Comparison of ENCODE assay signal across 18 cellular contexts in genomic region chr3:15591928-15592327, GRCh38. TPM values are rescaled to one million over a fixed set of nuclear protein-coding genes. Genes with fewer than 3 reads are reported as not detected.
DNase-seq lines count a peak whose midpoint lies in the region; ATAC-seq, FAIRE-seq and TF ChIP-seq lines count a peak whose summit lies in the region.
"Had no signal": no experiment of that assay in that cellular context is flagged by ENCODE, and none has a peak within 500 bp of the region (broad histone marks: within the 10 kb centered on the region; RNA-seq: fewer than 3 reads in every experiment).

No MANE protein-coding gene starts in this region.

- CTCF ChIA-PET in activated CD8-positive, alpha-beta T cell treated with anti-CD3 and anti-CD28 coated beads for 36 hours (lab: Charles Lee): no interaction called here
- CTCF ChIA-PET in activated CD8-positive, alpha-beta T cell treated with anti-CD3 and anti-CD28 coated beads, Interleukin-2, amount 10 ng/mL, durations not matched to agents 7 days and 5 days (lab: Charles Lee): no interaction called here

- WGBS in right cardiac atrium: 89% methylated on average over 21 of the region's 21 CpGs

- H3K9me3 ChIP-seq in CD4-positive, CD25-positive, alpha-beta regulatory T cell (ENCODE audit: control insufficient read depth in 2 of 2, low read length in 2 of 2): no peaks in the 10 kb centered on the region
- H3K9me3 ChIP-seq in kidney (ENCODE audit: control insufficient read depth in 1 of 2, low read length in 2 of 2) (no peaks in the 10 kb centered on the region), right cardiac atrium (ENCODE audit: control insufficient read depth, low read length) (no peaks in the 10 kb centered on the region)
- H3K9me3 ChIP-seq: Caco-2 had no signal

- H3K4me1 ChIP-seq in CD4-positive, CD25-positive, alpha-beta regulatory T cell (ENCODE audit: control insufficient read depth, insufficient read depth, low read length, poor library complexity, severe bottlenecking): no peaks in the 10 kb centered on the region
- no peaks in the 10 kb centered on the region for H3K4me1 ChIP-seq in kidney (ENCODE audit: control insufficient read depth in 1 of 2, insufficient read depth in 1 of 2, low read depth in 1 of 2, low read length in 2 of 2)
- no peaks in the 10 kb centered on the region for H3K4me1 ChIP-seq in right cardiac atrium (ENCODE audit: control insufficient read depth, insufficient read depth, low read length)
- H3K4me1 ChIP-seq: Caco-2 had no signal

- POLR2A ChIA-PET in activated CD8-positive, alpha-beta T cell treated with anti-CD3 and anti-CD28 coated beads for 36 hours (lab: Charles Lee): no interaction called here
- POLR2A ChIA-PET in activated CD8-positive, alpha-beta T cell treated with anti-CD3 and anti-CD28 coated beads, Interleukin-2, amount 10 ng/mL, durations not matched to agents 7 days and 5 days (lab: Charles Lee): no interaction called here

- no peak overlapping the region for H3K27ac Mint-ChIP-seq in activated CD8-positive, alpha-beta T cell treated with anti-CD3 and anti-CD28 coated beads for 36 hours
- H3K27ac Mint-ChIP-seq in activated CD8-positive, alpha-beta T cell treated with anti-CD3 and anti-CD28 coated beads, Interleukin-2, amount 10 ng/mL, durations not matched to agents 7 days and 5 days: no peak overlapping the region
- no peak overlapping the region for H3K27ac Mint-ChIP-seq in CD4-positive, CD25-positive, alpha-beta regulatory T cell
- H3K27ac Mint-ChIP-seq in activated naive CD8-positive, alpha-beta T cell treated with anti-CD3 and anti-CD28 coated beads for 36 hours: no peak overlapping the region
- H3K27ac Mint-ChIP-seq: CD8-positive, alpha-beta T cell had no signal

- no peak overlapping the region for H3K4me3 ChIP-seq in CD4-positive, CD25-positive, alpha-beta regulatory T cell (ENCODE audit: low read depth, low read length)
- H3K4me3 ChIP-seq in kidney (ENCODE audit: low read length in 2 of 2) (no peak overlapping the region), right cardiac atrium (ENCODE audit: low read length) (no peak overlapping the region)
- H3K4me3 ChIP-seq: GM23248 had no signal

- ATAC-seq in activated CD8-positive, alpha-beta T cell treated with anti-CD3 and anti-CD28 coated beads for 36 hours: peak; percentile 45
- ATAC-seq in activated CD8-positive, alpha-beta T cell treated with anti-CD3 and anti-CD28 coated beads, Interleukin-2, amount 10 ng/mL, durations not matched to agents 7 days and 5 days: no peak
- ATAC-seq in CD4-positive, CD25-positive, alpha-beta regulatory T cell (ENCODE audit: low read depth in 2 of 2): no peak
- no peak for ATAC-seq in right cardiac atrium
- ATAC-seq: CD8-positive, alpha-beta T cell had no signal

- no peak for TF ChIP-seq CTCF in activated CD8-positive, alpha-beta T cell treated with anti-CD3 and anti-CD28 coated beads for 36 hours (IDR thresholded peaks at IDR 0.05)
- no peak for TF ChIP-seq CTCF in kidney (IDR thresholded peaks at IDR 0.05; ENCODE audit: borderline replicate concordance, extremely low read depth, insufficient read depth)

- H3K27ac ChIP-seq in CD4-positive, CD25-positive, alpha-beta regulatory T cell (ENCODE audit: insufficient read depth, low read length, poor library complexity, severe bottlenecking): peak overlapping the region; percentile 14
- H3K27ac ChIP-seq in kidney (ENCODE audit: low read depth in 2 of 2, low read length in 2 of 2) (no peak overlapping the region), right cardiac atrium (ENCODE audit: low read length) (no peak overlapping the region)
- H3K27ac ChIP-seq: GM23248 had no signal

- FAIRE-seq in kidney (lab: Jason Lieb, UNC): peak; percentile 38
- FAIRE-seq: GM19239, H1 had no signal

- no peaks in the 10 kb centered on the region for H3K27me3 Mint-ChIP-seq in activated CD8-positive, alpha-beta T cell treated with anti-CD3 and anti-CD28 coated beads for 36 hours
- no peaks in the 10 kb centered on the region for H3K27me3 Mint-ChIP-seq in activated CD8-positive, alpha-beta T cell treated with anti-CD3 and anti-CD28 coated beads, Interleukin-2, amount 10 ng/mL, durations not matched to agents 7 days and 5 days (ENCODE audit: low read depth)
- no peaks in the 10 kb centered on the region for H3K27me3 Mint-ChIP-seq in CD4-positive, CD25-positive, alpha-beta regulatory T cell
- H3K27me3 Mint-ChIP-seq in activated naive CD8-positive, alpha-beta T cell treated with anti-CD3 and anti-CD28 coated beads for 36 hours: no peaks in the 10 kb centered on the region

- intact Hi-C loops in activated CD8-positive, alpha-beta T cell treated with anti-CD3 and anti-CD28 coated beads for 36 hours (cut with micrococcal nuclease): no loop called here
- intact Hi-C loops in kidney (cut with DNase I) (no loop called here), right cardiac atrium (cut with DNase I) (no loop called here)

- H3K36me3 ChIP-seq in CD4-positive, CD25-positive, alpha-beta regulatory T cell (ENCODE audit: control insufficient read depth, insufficient read depth, low read length): peaks cover 56% of the 10 kb centered on the region
- peaks cover 5 to 15% of the 10 kb centered on the region in 2 donors for H3K36me3 ChIP-seq in kidney (ENCODE audit: control insufficient read depth in 1 of 2, insufficient read depth in 2 of 2, low read length in 2 of 2)

- H3K27me3 ChIP-seq in CD4-positive, CD25-positive, alpha-beta regulatory T cell (ENCODE audit: control insufficient read depth, insufficient read depth, low read length): no peaks in the 10 kb centered on the region
- no peaks in the 10 kb centered on the region for H3K27me3 ChIP-seq in right cardiac atrium (ENCODE audit: control insufficient read depth, insufficient read depth)

- no peaks in the 10 kb centered on the region for H3K9me3 Mint-ChIP-seq in activated CD8-positive, alpha-beta T cell treated with anti-CD3 and anti-CD28 coated beads for 36 hours
- H3K9me3 Mint-ChIP-seq in activated CD8-positive, alpha-beta T cell treated with anti-CD3 and anti-CD28 coated beads, Interleukin-2, amount 10 ng/mL, durations not matched to agents 7 days and 5 days (ENCODE audit: insufficient read depth): no peaks in the 10 kb centered on the region
- no peaks in the 10 kb centered on the region for H3K9me3 Mint-ChIP-seq in CD4-positive, CD25-positive, alpha-beta regulatory T cell
- H3K9me3 Mint-ChIP-seq in activated naive CD8-positive, alpha-beta T cell treated with anti-CD3 and anti-CD28 coated beads for 36 hours: no peaks in the 10 kb centered on the region
- H3K9me3 Mint-ChIP-seq: CD8-positive, alpha-beta T cell had no signal

- H3K4me3 Mint-ChIP-seq in activated CD8-positive, alpha-beta T cell treated with anti-CD3 and anti-CD28 coated beads for 36 hours: no peak overlapping the region
- no peak overlapping the region for H3K4me3 Mint-ChIP-seq in activated CD8-positive, alpha-beta T cell treated with anti-CD3 and anti-CD28 coated beads, Interleukin-2, amount 10 ng/mL, durations not matched to agents 7 days and 5 days
- H3K4me3 Mint-ChIP-seq in CD4-positive, CD25-positive, alpha-beta regulatory T cell: no peak overlapping the region
- no peak overlapping the region for H3K4me3 Mint-ChIP-seq in activated naive CD8-positive, alpha-beta T cell treated with anti-CD3 and anti-CD28 coated beads for 36 hours
- H3K4me3 Mint-ChIP-seq: CD8-positive, alpha-beta T cell had no signal

- peaks cover 5% of the 10 kb centered on the region for H3K4me1 Mint-ChIP-seq in activated CD8-positive, alpha-beta T cell treated with anti-CD3 and anti-CD28 coated beads for 36 hours (ENCODE audit: low read depth)
- H3K4me1 Mint-ChIP-seq in activated CD8-positive, alpha-beta T cell treated with anti-CD3 and anti-CD28 coated beads, Interleukin-2, amount 10 ng/mL, durations not matched to agents 7 days and 5 days (ENCODE audit: low read depth): no peaks in the 10 kb centered on the region
- peaks cover 5 to 8% (median 6%) of the 10 kb centered on the region in 4 donors for H3K4me1 Mint-ChIP-seq in CD4-positive, CD25-positive, alpha-beta regulatory T cell
- peaks cover 7% of the 10 kb centered on the region for H3K4me1 Mint-ChIP-seq in activated naive CD8-positive, alpha-beta T cell treated with anti-CD3 and anti-CD28 coated beads for 36 hours

- DNase-seq in activated CD8-positive, alpha-beta T cell treated with anti-CD3 and anti-CD28 coated beads for 36 hours: no peak
- no peak for DNase-seq in activated CD8-positive, alpha-beta T cell treated with anti-CD3 and anti-CD28 coated beads, Interleukin-2, amount 10 ng/mL, durations not matched to agents 7 days and 5 days
- DNase-seq in CD4-positive, CD25-positive, alpha-beta regulatory T cell: no peak
- no peak for DNase-seq in kidney
- DNase-seq in right cardiac atrium: no peak
- DNase-seq in activated naive CD8-positive, alpha-beta T cell treated with anti-CD3 and anti-CD28 coated beads for 36 hours: no peak
- DNase-seq in OCI-M2 (lab: John Stamatoyannopoulos, UW; ENCODE audit: unreplicated experiment): no peak
- DNase-seq: 8988T; C1 segment of cervical spinal cord; Caco-2; CD8-positive, alpha-beta T cell; DMS153; DND-41; GM23248; H7; HCEC 1CT had no signal

- no peak overlapping the region for H3K9ac ChIP-seq in kidney (ENCODE audit: low read length in 2 of 2)
- H3K9ac ChIP-seq: GM23248 had no signal

- peaks cover 11% of the 10 kb centered on the region for H3K36me3 Mint-ChIP-seq in activated CD8-positive, alpha-beta T cell treated with anti-CD3 and anti-CD28 coated beads for 36 hours (ENCODE audit: low read depth)
- H3K36me3 Mint-ChIP-seq in activated CD8-positive, alpha-beta T cell treated with anti-CD3 and anti-CD28 coated beads, Interleukin-2, amount 10 ng/mL, durations not matched to agents 7 days and 5 days (ENCODE audit: low read depth): peaks cover 13% of the 10 kb centered on the region
- H3K36me3 Mint-ChIP-seq in CD4-positive, CD25-positive, alpha-beta regulatory T cell: peaks cover 16% of the 10 kb centered on the region
- H3K36me3 Mint-ChIP-seq in activated naive CD8-positive, alpha-beta T cell treated with anti-CD3 and anti-CD28 coated beads for 36 hours: peaks cover 9% of the 10 kb centered on the region

RNA-seq across cellular contexts. Expression of gene HACL1, which starts 9.4 kb away (rescaled TPM):
- 10 to 100 TPM; 23.6 to 32.0 TPM for total RNA-seq in activated CD8-positive, alpha-beta T cell treated with anti-CD3 and anti-CD28 coated beads for 36 hours
- total RNA-seq in activated CD8-positive, alpha-beta T cell treated with anti-CD3 and anti-CD28 coated beads, Interleukin-2, amount 10 ng/mL, durations not matched to agents 7 days and 5 days: 10 to 100 TPM; 23.9 to 24.9 TPM
- 35.8 TPM for total RNA-seq in CD4-positive, CD25-positive, alpha-beta regulatory T cell
- polyA plus RNA-seq in CD4-positive, CD25-positive, alpha-beta regulatory T cell: 10 to 100 TPM; 35.8 to 44.8 (median 39.1) TPM
- 27.1 TPM for total RNA-seq in kidney
- 25.3 TPM for polyA plus RNA-seq in kidney (ENCODE audit: insufficient read depth, low read depth, low replicate concordance)
- 10 to 100 TPM; 10.8 to 16.8 (median 13.8) TPM for total RNA-seq in right cardiac atrium
- polyA plus RNA-seq in right cardiac atrium: 9.7 TPM
- total RNA-seq in activated naive CD8-positive, alpha-beta T cell treated with anti-CD3 and anti-CD28 coated beads for 36 hours: 10 to 100 TPM; 23.0 to 23.3 TPM

RNA-seq across cellular contexts. Expression of gene BTD, which starts 9.6 kb away (rescaled TPM):
- total RNA-seq in activated CD8-positive, alpha-beta T cell treated with anti-CD3 and anti-CD28 coated beads for 36 hours: 1 to 10 TPM; 3.8 to 4.0 TPM
- 1 to 10 TPM; 7.1 to 7.5 TPM for total RNA-seq in activated CD8-positive, alpha-beta T cell treated with anti-CD3 and anti-CD28 coated beads, Interleukin-2, amount 10 ng/mL, durations not matched to agents 7 days and 5 days
- 22.7 TPM for total RNA-seq in CD4-positive, CD25-positive, alpha-beta regulatory T cell
- polyA plus RNA-seq in CD4-positive, CD25-positive, alpha-beta regulatory T cell: 10 to 100 TPM; 27.6 to 35.8 (median 33.4) TPM
- 22.7 TPM for total RNA-seq in kidney
- 37.2 TPM for polyA plus RNA-seq in kidney (ENCODE audit: insufficient read depth, low read depth, low replicate concordance)
- 10 to 100 TPM; 10.1 to 13.5 (median 10.9) TPM for total RNA-seq in right cardiac atrium
- polyA plus RNA-seq in right cardiac atrium: 8.0 TPM
- total RNA-seq in activated naive CD8-positive, alpha-beta T cell treated with anti-CD3 and anti-CD28 coated beads for 36 hours: 1 to 10 TPM; 2.2 to 2.7 TPM
